Comparison of ENCODE assay signal across 19 cellular contexts in genomic region chr10:83612050-83612449, GRCh38.
DNase-seq lines count a peak whose midpoint lies in the region; ATAC-seq, FAIRE-seq and TF ChIP-seq lines count a peak whose summit lies in the region.
"Had no signal": no experiment of that assay in that cellular context is flagged by ENCODE, and none has a peak within 500 bp of the region (broad histone marks: within the 10 kb centered on the region; RNA-seq: fewer than 3 reads in every experiment).

No MANE protein-coding gene starts in this region.

- RAD21 ChIA-PET in GM12878 (lab: Charles Lee; ENCODE audit: unreplicated experiment) = no interaction called here

- TF ChIP-seq RAD21 in GM12878 (IDR thresholded peaks at IDR 0.05; ENCODE audit: insufficient read depth, low read depth, low read length) = no peak

- H4K20me1 ChIP-seq in GM12878 (ENCODE audit: control insufficient read depth, insufficient read depth) = no peaks in the 10 kb centered on the region
- H4K20me1 ChIP-seq: BLaER1 treated with 17β-estradiol and CSF1 and Interleukin-3, amounts not matched to agents 10 nM and 100 nM had no signal

- H3K27me3 ChIP-seq in GM12878 (replicated peaks in 1 of 2; ENCODE audit: control insufficient read depth in 2 of 2, insufficient read depth in 2 of 2, low read length in 1 of 2) (no peaks in the 10 kb centered on the region), skeletal muscle satellite cell (ENCODE audit: control insufficient read depth, insufficient read depth, low read length) (no peaks in the 10 kb centered on the region), lower lobe of right lung (ENCODE audit: low read depth) (no peaks in the 10 kb centered on the region)
- H3K27me3 ChIP-seq: BLaER1 treated with 17β-estradiol and CSF1 and Interleukin-3, amounts not matched to agents 10 nM and 100 nM; cardiac muscle cell; esophagus squamous epithelium had no signal

- 50% methylated on average over 4 of the region's 4 CpGs for WGBS in GM12878 (ENCODE audit: insufficient coverage, insufficient replicate concordance, low lambda C conversion rate, missing lambda C conversion rate)

- POLR2A ChIA-PET in GM12878 (lab: Charles Lee) = no interaction called here

- no peak for ATAC-seq in GM12878
- ATAC-seq in lower lobe of right lung = no peak
- ATAC-seq in GM21515 (IDR thresholded peaks at IDR 0.05; ENCODE audit: unreplicated experiment) = no peak
- ATAC-seq in GM18511 (IDR thresholded peaks at IDR 0.05; ENCODE audit: unreplicated experiment) = no peak
- ATAC-seq: GM23338; K562; stimulated activated memory B cell treated with anti-CD40 and anti-IgM and Interleukin-4, amounts not matched to agents 10 μg/mL and 1 μg/mL and 100 μg/mL, for 72 hours; WTC11 had no signal

- H3K9me3 ChIP-seq in GM12878 (replicated peaks; ENCODE audit: control insufficient read depth, insufficient read depth, low read length) (no peaks in the 10 kb centered on the region), skeletal muscle satellite cell (replicated peaks; ENCODE audit: low read length) (no peaks in the 10 kb centered on the region), lower lobe of right lung (no peaks in the 10 kb centered on the region)
- H3K9me3 ChIP-seq: BLaER1 treated with 17β-estradiol and CSF1 and Interleukin-3, amounts not matched to agents 10 nM and 100 nM; esophagus squamous epithelium had no signal

- peak; percentile 33 for DNase-seq in HS-5 (ENCODE audit: low read depth)
- no peak for DNase-seq in GM12878 (ENCODE audit: low read depth, low spot score)
- peak; percentile 85 for DNase-seq in fibroblast of villous mesenchyme (ENCODE audit: low read depth)
- DNase-seq in lower lobe of right lung = no peak
- DNase-seq: activated CD4-positive, alpha-beta memory T cell treated with anti-CD3 and anti-CD28 coated beads for 36 hours; activated naive CD4-positive, alpha-beta T cell treated with anti-CD3 and anti-CD28 coated beads, Interleukin-2, amount 10 ng/mL, durations not matched to agents 7 days and 5 days; esophagus squamous epithelium; NCI-H2081 treated with DMSO at 0.1 percent for 48 hours; NCI-H524 treated with DMSO at 0.1 percent for 48 hours; SIG-M5 had no signal

- H2AFZ ChIP-seq in GM12878 (ENCODE audit: control insufficient read depth, low read depth, low read length) = peak overlapping the region; percentile 25; the same call in 1 of the 2 replicates
- H2AFZ ChIP-seq: GM23338 had no signal

- SMC1A ChIA-PET in GM12878 (lab: Charles Lee; ENCODE audit: uncharacterized antibody, unreplicated experiment) = interaction anchor here (0.7 kb wide), 1 partner anchor 140 kb away, joined by 3 read pairs; no protein-coding TSS in a partner anchor

- H3K4me2 ChIP-seq in GM12878 (ENCODE audit: control insufficient read depth, insufficient read depth) (no peak overlapping the region), skeletal muscle satellite cell (ENCODE audit: low read length) (peak overlapping the region; percentile 44)
- H3K4me2 ChIP-seq: BLaER1 treated with 17β-estradiol and CSF1 and Interleukin-3, amounts not matched to agents 10 nM and 100 nM; GM23338 had no signal

- BruUV-seq in GM12878 (replicated peaks; lab: Mats Ljungman, UMichigan) = no TSS peak

- H3K36me3 ChIP-seq in GM12878 (ENCODE audit: control insufficient read depth in 2 of 2, insufficient read depth in 2 of 2, low read length in 1 of 2) (no peaks in the 10 kb centered on the region), skeletal muscle satellite cell (ENCODE audit: insufficient read depth, low read length) (no peaks in the 10 kb centered on the region), lower lobe of right lung (no peaks in the 10 kb centered on the region)
- H3K36me3 ChIP-seq: BLaER1 treated with 17β-estradiol and CSF1 and Interleukin-3, amounts not matched to agents 10 nM and 100 nM; cardiac muscle cell; esophagus squamous epithelium had no signal

- no peak for TF ChIP-seq EP300 in GM12878 (IDR thresholded peaks at IDR 0.05; ENCODE audit: borderline replicate concordance in 1 of 2, control insufficient read depth in 1 of 2, low read depth in 2 of 2, low read length in 2 of 2)

- CTCF ChIA-PET in GM12878 (lab: Yijun Ruan, JAX) = no interaction called here

- FAIRE-seq in GM12878 (lab: Jason Lieb, UNC) = no peak
- FAIRE-seq: K562 had no signal

- no peak overlapping the region for H3K4me3 ChIP-seq in GM12878
- no peak overlapping the region for H3K4me3 ChIP-seq in fibroblast of villous mesenchyme (ENCODE audit: low read depth, low read length)
- no peak overlapping the region for H3K4me3 ChIP-seq in skeletal muscle satellite cell (ENCODE audit: low read length)
- H3K4me3 ChIP-seq in lower lobe of right lung = no peak overlapping the region
- H3K4me3 ChIP-seq: BLaER1 treated with 17β-estradiol and CSF1 and Interleukin-3, amounts not matched to agents 10 nM and 100 nM; cardiac muscle cell; esophagus squamous epithelium; GM23338; K562 had no signal

- in situ Hi-C loops in GM12878 (cut with MboI) = no loop called here

- no peak for TF ChIP-seq POLR2A in GM12878 (IDR thresholded peaks at IDR 0.05; ENCODE audit: low read depth, low read length)

- no peaks in the 10 kb centered on the region for H3K79me2 ChIP-seq in GM12878 (ENCODE audit: control insufficient read depth, insufficient read depth, low read length)

- no peak for TF ChIP-seq CTCF in GM12878 (IDR thresholded peaks at IDR 0.05 in 2 of 3, conservative IDR thresholded peaks at IDR 0.05 in 1 of 3; ENCODE audit: control insufficient read depth in 2 of 3, extremely low read depth in 1 of 3, insufficient read depth in 1 of 3, low read depth in 3 of 3, low read length in 3 of 3)
- TF ChIP-seq CTCF in fibroblast of villous mesenchyme (IDR thresholded peaks at IDR 0.05; ENCODE audit: insufficient read depth, low read depth, low read length) = no peak
- TF ChIP-seq CTCF in lower lobe of right lung (IDR thresholded peaks at IDR 0.05) = no peak

- intact Hi-C loops in GM12878 (cut with micrococcal nuclease; ENCODE audit: unreplicated experiment) = no loop called here
- intact Hi-C loops in lower lobe of right lung (cut with DNase I) = no loop called here

- H3K4me1 ChIP-seq in GM12878 (ENCODE audit: control insufficient read depth, insufficient read depth, low read length) (no peaks in the 10 kb centered on the region), skeletal muscle satellite cell (ENCODE audit: control insufficient read depth, insufficient read depth, low read length) (peaks cover 13% of the 10 kb centered on the region), lower lobe of right lung (no peaks in the 10 kb centered on the region)
- H3K4me1 ChIP-seq: BLaER1 treated with 17β-estradiol and CSF1 and Interleukin-3, amounts not matched to agents 10 nM and 100 nM; esophagus squamous epithelium had no signal

- H3K9ac ChIP-seq in GM12878 (ENCODE audit: control insufficient read depth, insufficient read depth, low read length) (no peak overlapping the region), skeletal muscle satellite cell (ENCODE audit: low read depth, low read length) (no peak overlapping the region)
- H3K9ac ChIP-seq: BLaER1 treated with 17β-estradiol and CSF1 and Interleukin-3, amounts not matched to agents 10 nM and 100 nM had no signal

- no peak overlapping the region for H3K27ac ChIP-seq in GM12878 (ENCODE audit: control insufficient read depth, insufficient read depth)
- H3K27ac ChIP-seq in lower lobe of right lung = no peak overlapping the region
- H3K27ac ChIP-seq: BLaER1 treated with 17β-estradiol and CSF1 and Interleukin-3, amounts not matched to agents 10 nM and 100 nM; esophagus squamous epithelium had no signal

TF ChIP-seq in GM12878, 131 proteins besides CTCF, POLR2A, EP300 and RAD21:
- TF ChIP-seq KAT2A (conservative IDR thresholded peaks at IDR 0.05; ENCODE audit: control insufficient read depth, low read depth, low read length) (no peak), SIX5 (IDR thresholded peaks at IDR 0.05; ENCODE audit: low read depth, low read length, severe bottlenecking) (no peak), POU2F2 (IDR thresholded peaks at IDR 0.05; ENCODE audit: borderline replicate concordance, low read depth, low read length) (no peak)

Comparison
In these comparisons a context has a peak if more than half of its experiments do, and no peak if none do; other contexts are left out.
1. DNase-seq: peak in HS-5 (single experiment) and fibroblast of villous mesenchyme (single experiment); none in GM12878 (single experiment) and lower lobe of right lung (single experiment).